7 cellular contexts compared by ENCODE assay signal in the genomic region with DNA sequence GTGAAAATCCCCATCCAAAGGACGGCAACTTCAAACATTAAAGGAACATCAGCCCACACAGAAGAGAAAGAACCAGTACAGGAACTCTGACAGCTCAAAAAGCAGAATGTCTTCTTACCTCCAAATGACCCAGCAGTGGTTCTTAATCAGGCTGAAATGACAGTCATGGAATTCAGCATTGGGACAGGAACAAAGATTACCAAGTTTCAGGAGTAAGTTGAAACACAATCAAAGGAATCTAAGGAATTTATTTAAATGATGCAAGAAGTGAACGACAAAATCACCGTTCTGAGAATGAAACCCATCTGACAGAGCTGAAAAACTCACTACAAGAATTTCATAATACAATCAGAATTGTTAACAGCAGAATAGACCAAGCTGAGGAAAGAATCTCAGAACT.
A peak's percentile ranks its signal among the peaks of the same experiment; 100 is the strongest.
DNase-seq lines count a peak whose midpoint lies in the region; TF ChIP-seq lines count a peak whose summit lies in the region.
"Not testable (repeated sequence)": the region's sequence is repeated elsewhere in the genome, so short reads cannot be mapped to it uniquely, and the experiment has no call there.

No MANE protein-coding gene starts in this region.

- not testable (repeated sequence) for H3K56ac ChIP-seq in mesendoderm (ENCODE audit: low read length)

- TF ChIP-seq CTCF in choroid plexus epithelial cell (conservative IDR thresholded peaks at IDR 0.05; ENCODE audit: low read depth, low read length); fibroblast of the aortic adventitia (IDR thresholded peaks at IDR 0.05; ENCODE audit: insufficient read depth, low read length); retinal pigment epithelial cell (conservative IDR thresholded peaks at IDR 0.05; ENCODE audit: low read depth, low read length): not testable (repeated sequence)

- DNase-seq in NT2/D1 (ENCODE audit: low read depth, low spot score) = peak; percentile 25
- DNase-seq in astrocyte of the hippocampus (ENCODE audit: low read depth, low spot score) = peak; percentile 54
- peak; percentile 41 for DNase-seq in choroid plexus epithelial cell (ENCODE audit: low read depth)
- DNase-seq in fibroblast of the aortic adventitia (ENCODE audit: low read depth) = peak; percentile 12
- peak; percentile 7 for DNase-seq in iPS DF 6.9 (ENCODE audit: low read depth, low spot score)
- DNase-seq in mesendoderm = peak; percentile 73
- peak; percentile 36 for DNase-seq in retinal pigment epithelial cell (ENCODE audit: low read depth)

- not testable (repeated sequence) for H3K79me2 ChIP-seq in mesendoderm (ENCODE audit: control insufficient read depth, insufficient read depth, low read length)

- H3K18ac ChIP-seq in mesendoderm (ENCODE audit: low read length) = not testable (repeated sequence)

- not testable (repeated sequence) for H2BK15ac ChIP-seq in mesendoderm (replicated peaks; ENCODE audit: low read depth)

- H3K4me1 ChIP-seq in NT2/D1 (ENCODE audit: insufficient read depth, insufficient read length); iPS DF 6.9 (ENCODE audit: control insufficient read depth, insufficient read depth, low read length); mesendoderm (ENCODE audit: control insufficient read depth, low read depth, low read length): not testable (repeated sequence)

- H4K5ac ChIP-seq in mesendoderm (ENCODE audit: low read length) = not testable (repeated sequence)

- not testable (repeated sequence) for H3K36me3 ChIP-seq in NT2/D1 (ENCODE audit: insufficient read depth, insufficient read length, low read length); iPS DF 6.9 (ENCODE audit: control insufficient read depth, insufficient read depth, low read length); mesendoderm (ENCODE audit: control insufficient read depth, insufficient read depth, low read length)

- not testable (repeated sequence) for H3K27me3 ChIP-seq in NT2/D1 (ENCODE audit: insufficient read depth, insufficient read length); iPS DF 6.9 (ENCODE audit: control insufficient read depth, insufficient read depth, low read length); mesendoderm (ENCODE audit: insufficient read depth, low read length, poor library complexity)

- not testable (repeated sequence) for H3K4me2 ChIP-seq in mesendoderm (ENCODE audit: low read length)

- H3K9me3 ChIP-seq in NT2/D1 (ENCODE audit: insufficient read depth, low read length); iPS DF 6.9 (ENCODE audit: control insufficient read depth, insufficient read depth, low read length): not testable (repeated sequence)

- not testable (repeated sequence) for H2BK120ac ChIP-seq in mesendoderm (ENCODE audit: low read depth, low read length)

- H4K8ac ChIP-seq in mesendoderm (ENCODE audit: low read depth, low read length) = not testable (repeated sequence)

- H2AK5ac ChIP-seq in mesendoderm (ENCODE audit: low read length) = not testable (repeated sequence)

- H3K9ac ChIP-seq in NT2/D1 (ENCODE audit: insufficient read length, low read depth); mesendoderm (ENCODE audit: low read length): not testable (repeated sequence)

- not testable (repeated sequence) for H3K79me1 ChIP-seq in mesendoderm (ENCODE audit: low read length)

- not testable (repeated sequence) for H3K4me3 ChIP-seq in NT2/D1 (ENCODE audit: insufficient read length, low read depth); choroid plexus epithelial cell (ENCODE audit: low read depth, low read length); fibroblast of the aortic adventitia (ENCODE audit: low read depth, low read length); iPS DF 6.9 (ENCODE audit: low read length); mesendoderm (ENCODE audit: low read length); retinal pigment epithelial cell (ENCODE audit: low read length)

- H3K27ac ChIP-seq in iPS DF 6.9 (ENCODE audit: low read length); mesendoderm (ENCODE audit: low read depth, low read length): not testable (repeated sequence)

- WGBS in iPS DF 6.9 (ENCODE audit: insufficient coverage, insufficient read length) = no CpG with 5 or more reads among the region's 3 CpGs
- no CpG with 5 or more reads among the region's 3 CpGs for WGBS in mesendoderm (ENCODE audit: extremely low coverage, insufficient coverage, low lambda C conversion rate)

- not testable (repeated sequence) for H3K4ac ChIP-seq in mesendoderm (ENCODE audit: low read depth, low read length)

- H2BK5ac ChIP-seq in mesendoderm (ENCODE audit: low read length) = not testable (repeated sequence)

- not testable (repeated sequence) for H3K23ac ChIP-seq in mesendoderm (ENCODE audit: low read length)

Comparison
In these comparisons a context has a peak if more than half of its experiments do, and no peak if none do; other contexts are left out.
1. DNase-seq: peak in every context shown above with its lines; median percentile 73 in mesendoderm; 54 in astrocyte of the hippocampus; 41 in choroid plexus epithelial cell; 36 in retinal pigment epithelial cell; 25 in NT2/D1; 12 in fibroblast of the aortic adventitia; 7 in iPS DF 6.9.